ENCODE assay signal across 7 cellular contexts in the genomic region with DNA sequence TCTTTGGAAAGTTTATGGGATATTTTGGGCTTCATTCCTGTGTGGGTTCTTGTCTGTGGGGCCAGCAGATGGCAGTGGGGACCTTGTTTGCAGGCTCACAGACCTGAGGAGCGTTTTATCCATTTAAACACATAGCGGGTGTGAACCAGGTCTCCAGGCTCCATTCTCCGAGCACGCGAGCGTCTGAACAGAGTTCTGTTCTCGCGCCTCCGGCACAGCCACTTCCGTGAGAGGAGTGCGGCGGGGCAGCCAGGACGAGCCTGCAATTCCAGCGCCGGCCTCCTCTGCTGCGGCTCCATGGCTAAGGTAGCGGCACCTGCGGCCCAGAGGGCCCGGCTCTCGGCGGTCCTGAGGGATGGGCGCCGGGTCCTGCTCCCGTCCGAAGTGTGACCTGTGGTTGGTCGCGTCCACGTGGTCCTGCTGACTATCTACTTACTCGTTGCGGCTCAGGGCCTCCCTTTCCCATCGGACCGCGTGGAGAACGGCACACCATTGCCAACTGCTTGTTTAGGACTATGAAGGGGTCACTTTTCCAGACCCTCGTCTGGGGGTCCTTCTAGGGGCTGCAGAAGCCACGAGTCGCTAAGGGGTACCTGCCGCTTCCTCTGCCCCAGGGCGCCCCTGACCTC. TPM values are rescaled to one million over a fixed set of nuclear protein-coding genes. Genes with fewer than 3 reads are reported as not detected.
DNase-seq lines count a peak whose midpoint lies in the region; ATAC-seq and TF ChIP-seq lines count a peak whose summit lies in the region.

No MANE protein-coding gene starts in this region.

- ATAC-seq in GM21717 (IDR thresholded peaks at IDR 0.05; ENCODE audit: unreplicated experiment) = no peak

- no peaks in the 10 kb centered on the region for H3K36me3 Mint-ChIP-seq in osteocyte (ENCODE audit: unreplicated experiment)

- DNase-seq in RKO (ENCODE audit: low spot score) = peak; percentile 55
- DNase-seq in epithelial cell of prostate (ENCODE audit: low read depth, low spot score) = no peak
- no peak for DNase-seq in osteocyte (ENCODE audit: extremely low spot score, unreplicated experiment)
- DNase-seq in iPS-NIHi11 (ENCODE audit: low spot score) = no peak
- DNase-seq in posterior vena cava (ENCODE audit: low spot score) = no peak

- intact Hi-C loops in posterior vena cava (cut with DNase I) = loop anchor here in 1 of 2 donors (5.0 kb wide), 1 partner anchor 113 kb away; no protein-coding TSS in a partner anchor

- peaks cover 8% of the 10 kb centered on the region for H3K4me1 Mint-ChIP-seq in osteocyte (ENCODE audit: unreplicated experiment)

- peak overlapping the region; percentile 10 for H3K4me3 Mint-ChIP-seq in osteocyte (ENCODE audit: unreplicated experiment)

- TF ChIP-seq CTCF in GM12875 (IDR thresholded peaks at IDR 0.05; ENCODE audit: borderline replicate concordance, insufficient read depth, low read depth, low read length) = 0 out of 2 replicates have a peak, but pooled peaks have one; percentile 5
- peak; percentile 36 for TF ChIP-seq CTCF in osteocyte (IDR thresholded peaks at IDR 0.05)

- no peak overlapping the region for H3K4me3 ChIP-seq in GM12875 (ENCODE audit: low read depth, low read length)

- H3K27ac ChIP-seq in epithelial cell of prostate = peak overlapping the region; percentile 74

- peaks cover 8% of the 10 kb centered on the region for H3K27me3 Mint-ChIP-seq in osteocyte (ENCODE audit: unreplicated experiment)

- no peaks in the 10 kb centered on the region for H3K9me3 Mint-ChIP-seq in osteocyte (ENCODE audit: unreplicated experiment)

- no peak overlapping the region for H3K27ac Mint-ChIP-seq in osteocyte (ENCODE audit: unreplicated experiment)

RNA-seq across cellular contexts. Expression of a gene that starts 7.3 kb away (rescaled TPM):
- total RNA-seq in osteocyte = 1.8 and 2.1 TPM in 2 replicates
- total RNA-seq in posterior vena cava = 1 to 10 TPM; 5.6 to 9.0 TPM

RNA-seq across cellular contexts. Expression of a gene that starts 17.3 kb away (rescaled TPM):
- total RNA-seq in osteocyte (1.2 and 1.9 TPM in 2 replicates), posterior vena cava (1 to 10 TPM; 5.3 to 7.0 TPM)

RNA-seq across cellular contexts. Expression of a gene that starts 39.7 kb away (rescaled TPM):
- total RNA-seq in osteocyte (54.1 and 57.6 TPM in 2 replicates), posterior vena cava (10 to 100 TPM; 33.3 to 36.7 TPM)

RNA-seq across cellular contexts. Expression of a gene that starts 43.7 kb away (rescaled TPM):
- total RNA-seq in osteocyte (0.50 and 0.78 TPM in 2 replicates), posterior vena cava (not detected)

RNA-seq across cellular contexts. Expression of a gene that starts 53.7 kb away (rescaled TPM):
- total RNA-seq in osteocyte = 132 and 136 TPM in 2 replicates
- total RNA-seq in posterior vena cava = 100 to 1,000 TPM; 178 to 185 TPM
